8 cellular contexts compared by ENCODE assay signal in genomic region chr13:76886005-76886291, GRCh38. TPM values are rescaled to one million over a fixed set of nuclear protein-coding genes. Genes with fewer than 3 reads are reported as not detected.
DNase-seq lines count a peak whose midpoint lies in the region; ATAC-seq and TF ChIP-seq lines count a peak whose summit lies in the region.

No MANE protein-coding gene starts in this region.

- DNase-seq in DND-41 (no peak), breast epithelium (ENCODE audit: low spot score in 2 of 2) (no peak), COLO829 (ENCODE audit: low spot score) (no peak), NCI-H2029 treated with DMSO at 0.1 percent for 48 hours (lab: John Stamatoyannopoulos, UW) (no peak)

- H3K36me3 ChIP-seq in DND-41 (ENCODE audit: insufficient read depth, low read length) (no peaks in the 10 kb centered on the region), breast epithelium (no peaks in the 10 kb centered on the region), mucosa of rectum (ENCODE audit: control insufficient read depth in 2 of 2, insufficient read depth in 2 of 2, low read length in 2 of 2) (no peaks in the 10 kb centered on the region)

- no peaks in the 10 kb centered on the region for H3K79me2 ChIP-seq in DND-41 (ENCODE audit: insufficient read depth, low read length)

- H3K9ac ChIP-seq in DND-41 (ENCODE audit: low read depth, low read length) (peak overlapping the region; percentile 54), mucosa of rectum (ENCODE audit: low read depth in 1 of 2, low read length in 2 of 2) (peak overlapping the region; percentile 71 to 91)

- no peak for TF ChIP-seq POLR2A in breast epithelium (IDR thresholded peaks at IDR 0.05)

- TF ChIP-seq CTCF in DND-41 (IDR thresholded peaks at IDR 0.05; ENCODE audit: borderline replicate concordance, extremely low read depth, low read length, poor library complexity, severe bottlenecking) (no peak), breast epithelium (IDR thresholded peaks at IDR 0.05) (no peak)

- H2AFZ ChIP-seq in DND-41 (ENCODE audit: low read depth, low read length) = peak overlapping the region; percentile 70

- H3K4me1 ChIP-seq in DND-41 (ENCODE audit: insufficient read depth, low read length) (peaks cover 11% of the 10 kb centered on the region), breast epithelium (peaks cover 0 to 3% of the 10 kb centered on the region in 2 donors), mucosa of rectum (ENCODE audit: control insufficient read depth in 2 of 2, insufficient read depth in 2 of 2, low read length in 2 of 2) (peaks cover 8% of the 10 kb centered on the region in 2 donors)

- H3K27me3 ChIP-seq in DND-41 (ENCODE audit: insufficient read depth, low read length, poor library complexity) (peaks cover 16% of the 10 kb centered on the region), breast epithelium (no peaks in the 10 kb centered on the region), mucosa of rectum (ENCODE audit: control insufficient read depth in 2 of 2, insufficient read depth in 2 of 2, low read length in 2 of 2) (no peaks in the 10 kb centered on the region)

- ATAC-seq in DND-41 (ENCODE audit: insufficient read depth, low read depth) (no peak; the same call in 2 of the 3 replicates), HG03439 (IDR thresholded peaks at IDR 0.05; ENCODE audit: unreplicated experiment) (peak; percentile 31), HG02763 (IDR thresholded peaks at IDR 0.05; ENCODE audit: unreplicated experiment) (no peak), HG03460 (IDR thresholded peaks at IDR 0.05; ENCODE audit: unreplicated experiment) (no peak)

- H3K9me3 ChIP-seq in DND-41 (ENCODE audit: insufficient read depth, low read length, severe bottlenecking) = no peaks in the 10 kb centered on the region
- H3K9me3 ChIP-seq in breast epithelium = no peaks in the 10 kb centered on the region
- no peaks in the 10 kb centered on the region for H3K9me3 ChIP-seq in mucosa of rectum (ENCODE audit: control insufficient read depth in 2 of 2, low read length in 2 of 2)

- H3K4me3 ChIP-seq in DND-41 (ENCODE audit: low read depth in 1 of 2, low read length in 2 of 2) (peak overlapping the region; percentile 31 to 64; a peak in 3 of 4 replicates), breast epithelium (peak overlapping the region; percentile 58 to 88 (median 87)), mucosa of rectum (ENCODE audit: low read length in 2 of 2) (peak overlapping the region; percentile 79 to 83)

- intact Hi-C loops in breast epithelium (cut with DNase I; ENCODE audit: low total_unique reads) = no loop called here

- peak overlapping the region; percentile 88 for H3K4me2 ChIP-seq in DND-41 (ENCODE audit: insufficient read depth, low read length)

- no peaks in the 10 kb centered on the region for H4K20me1 ChIP-seq in DND-41 (ENCODE audit: insufficient read depth, low read length)

- H3K27ac ChIP-seq in DND-41 (ENCODE audit: low read length) (no peak overlapping the region), breast epithelium (peak overlapping the region; percentile 77 to 95), mucosa of rectum (ENCODE audit: low read depth in 2 of 2, low read length in 2 of 2) (peak overlapping the region; percentile 86 to 90)

RNA-seq across cellular contexts. Expression of gene KCTD12, which starts 0.3 kb away (rescaled TPM):
- total RNA-seq in breast epithelium = 100 to 1,000 TPM in 1 of 3 donors, 10 to 100 TPM in 2; 59.7 to 117 (median 65.9) TPM
